6 cellular contexts compared by ENCODE assay signal in genomic region chr3:166005126-166005525, GRCh38.
"Had no signal": no experiment of that assay in that cellular context is flagged by ENCODE, and none has a peak within 500 bp of the region (broad histone marks: within the 10 kb centered on the region; RNA-seq: fewer than 3 reads in every experiment).

No MANE protein-coding gene starts in this region.

- H3K4me3 ChIP-seq: GM23338, K562 had no signal

- DNase-seq: H9, HCEC 1CT, IMR-90, KG1 had no signal

- H3K4me2 ChIP-seq: GM23338 had no signal

- H3K4me1 Mint-ChIP-seq: GM23338, H9 had no signal

- H3K27ac Mint-ChIP-seq: GM23338, H9 had no signal

- H2AFZ ChIP-seq: GM23338 had no signal

- H3K4me3 Mint-ChIP-seq: GM23338, H9 had no signal
